In the genomic region with DNA sequence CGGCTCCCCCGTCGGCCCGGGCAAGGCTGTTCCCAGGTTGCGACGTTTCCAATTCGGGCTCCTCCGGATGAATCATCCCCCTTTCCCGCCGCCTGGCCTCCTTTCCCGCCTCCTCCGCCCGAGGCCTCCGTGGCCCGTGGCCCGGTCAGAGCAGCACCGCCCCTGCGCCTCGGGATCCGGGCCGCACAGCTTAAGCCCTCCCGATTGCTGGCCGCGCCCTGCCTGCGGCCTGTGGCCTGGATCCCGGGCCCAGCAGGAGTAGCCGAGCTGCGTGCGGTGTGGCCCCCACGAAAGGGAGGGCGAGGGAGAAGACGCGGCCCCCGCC, we compare ENCODE assay signal across 8 cellular contexts. TPM values are rescaled to one million over a fixed set of nuclear protein-coding genes. Genes with fewer than 3 reads are reported as not detected.
DNase-seq lines count a peak whose midpoint lies in the region; ATAC-seq, FAIRE-seq and TF ChIP-seq lines count a peak whose summit lies in the region.
"Had no signal": no experiment of that assay in that cellular context is flagged by ENCODE, and none has a peak within 500 bp of the region (broad histone marks: within the 10 kb centered on the region; RNA-seq: fewer than 3 reads in every experiment).

No MANE protein-coding gene starts in this region.

- peaks cover 0 to 7% (median 2%) of the 10 kb centered on the region in 3 donors for H3K4me1 Mint-ChIP-seq in IgD-negative memory B cell

- H3K36me3 ChIP-seq in bronchial epithelial cell (ENCODE audit: control insufficient read depth, insufficient read depth, low read length) (no peaks in the 10 kb centered on the region), thoracic aorta (no peaks in the 10 kb centered on the region)

- no peaks in the 10 kb centered on the region for H3K9me3 ChIP-seq in thoracic aorta

- H3K9me3 Mint-ChIP-seq in IgD-negative memory B cell = no peaks in the 10 kb centered on the region

- no peak for FAIRE-seq in bronchial epithelial cell (lab: Jason Lieb, UNC)

- peaks cover 17% of the 10 kb centered on the region for H3K27me3 ChIP-seq in bronchial epithelial cell (ENCODE audit: control insufficient read depth, insufficient read depth, low read length)
- peaks cover 29% of the 10 kb centered on the region for H3K27me3 ChIP-seq in layer of hippocampus (ENCODE audit: control insufficient read depth, insufficient read depth, low read length)
- no peaks in the 10 kb centered on the region for H3K27me3 ChIP-seq in thoracic aorta (replicated peaks; ENCODE audit: insufficient read depth)

- ATAC-seq in thoracic aorta (ENCODE audit: insufficient number of reproducible peaks, low FRiP score, low read depth) = peak; percentile 46

- H3K27ac ChIP-seq in layer of hippocampus (ENCODE audit: low read depth, low read length) (peak overlapping the region; percentile 46), thoracic aorta (peak overlapping the region; percentile 100)
- H3K27ac ChIP-seq: SK-N-MC had no signal

- H3K4me3 ChIP-seq in bronchial epithelial cell (ENCODE audit: low read depth, low read length) (peak overlapping the region; percentile 26), thoracic aorta (peak overlapping the region; percentile 97)
- H3K4me3 ChIP-seq: SK-N-MC had no signal

- TF ChIP-seq CTCF in bronchial epithelial cell (IDR thresholded peaks at IDR 0.05; ENCODE audit: insufficient read depth, low read length, severe bottlenecking) = no peak
- TF ChIP-seq CTCF in thoracic aorta (IDR thresholded peaks at IDR 0.05) = no peak

- peaks cover 15% of the 10 kb centered on the region for H3K27me3 Mint-ChIP-seq in IgD-negative memory B cell

- peak; percentile 24 for DNase-seq in bronchial epithelial cell (ENCODE audit: low read depth)
- DNase-seq in thoracic aorta (ENCODE audit: low spot score) = no peak
- no peak for DNase-seq in NCI-H1694 (lab: John Stamatoyannopoulos, UW)
- no peak for DNase-seq in NCI-H446 (lab: John Stamatoyannopoulos, UW)
- DNase-seq in NCI-H2171 (lab: John Stamatoyannopoulos, UW) = no peak

- H3K27ac Mint-ChIP-seq in IgD-negative memory B cell = no peak overlapping the region

- no peaks in the 10 kb centered on the region for H3K36me3 Mint-ChIP-seq in IgD-negative memory B cell

- peak overlapping the region in 3 of 4 donors; percentile 62 to 90 (median 72) for H3K4me3 Mint-ChIP-seq in IgD-negative memory B cell

- H3K4me1 ChIP-seq in thoracic aorta (ENCODE audit: control insufficient read depth in 1 of 2, low read depth in 2 of 2) = peaks cover 13 to 48% of the 10 kb centered on the region in 2 donors

RNA-seq across cellular contexts. Expression of a gene that starts 1.1 kb away (rescaled TPM):
- 0.33 TPM for polyA plus RNA-seq in IgD-negative memory B cell
- 0.77 and 1.1 TPM in 2 replicates for total RNA-seq in bronchial epithelial cell
- total RNA-seq in thoracic aorta = 10 to 100 TPM; 20.8 to 31.4 TPM

RNA-seq across cellular contexts. Expression of a gene that starts 59.1 kb away (rescaled TPM):
- polyA plus RNA-seq in IgD-negative memory B cell = 88.3 TPM
- total RNA-seq in bronchial epithelial cell (34.5 and 40.1 TPM in 2 replicates), thoracic aorta (10 to 100 TPM; 52.5 to 96.4 TPM)

Comparison
In these comparisons a context has a peak if more than half of its experiments do, and no peak if none do; other contexts are left out.
1. RNA of a gene that starts 1.1 kb away (total RNA-seq): 20.8 to 31.4 TPM in thoracic aorta; 0.77 to 1.1 TPM in bronchial epithelial cell; every median in the first group is over 10 times any median in the second.